ENCODE assay signal across 26 cellular contexts in the genomic region with DNA sequence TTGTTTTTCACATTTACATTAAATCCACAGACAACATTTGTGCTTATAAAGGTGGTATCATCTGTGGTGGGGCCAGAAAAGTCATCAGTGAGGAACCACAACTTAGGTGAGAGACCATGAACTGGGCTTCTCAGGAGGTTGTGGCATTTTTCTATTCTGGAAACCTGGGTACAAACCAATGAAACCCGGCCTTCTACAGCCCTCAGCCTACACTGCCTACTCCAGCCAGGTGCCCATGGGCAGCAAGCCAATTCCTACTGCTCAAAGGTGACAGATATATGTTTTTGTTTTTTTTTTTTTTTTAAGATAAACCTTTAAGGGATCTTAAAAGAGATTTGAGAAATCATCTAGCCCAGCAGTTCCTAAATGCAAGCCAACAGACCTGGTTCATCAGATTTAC.
"Had no signal": no experiment of that assay in that cellular context is flagged by ENCODE, and none has a peak within 500 bp of the region (broad histone marks: within the 10 kb centered on the region; RNA-seq: fewer than 3 reads in every experiment).

No MANE protein-coding gene starts in this region.

- H3K4me3 Mint-ChIP-seq: naive thymus-derived CD4-positive, alpha-beta T cell; natural killer cell treated with Interleukin-12 subunit alpha and Interleukin-12 subunit beta and Interleukin-15 and Interleukin-18, amount 100 ng/mL, for 72 hours; stimulated activated effector memory CD8-positive, alpha-beta T cell treated with anti-CD3 and anti-CD28 coated beads, Interleukin-12 subunit alpha, Interleukin-12 subunit beta, amount 100 ng/mL, for 72 hours; stimulated activated naive CD8-positive, alpha-beta T cell treated with anti-CD3 and anti-CD28 coated beads, Interleukin-15, amount 100 ng/mL, for 72 hours had no signal

- H3K9me3 Mint-ChIP-seq: naive thymus-derived CD4-positive, alpha-beta T cell; natural killer cell treated with Interleukin-12 subunit alpha and Interleukin-12 subunit beta and Interleukin-15 and Interleukin-18, amount 100 ng/mL, for 72 hours; stimulated activated effector memory CD8-positive, alpha-beta T cell treated with anti-CD3 and anti-CD28 coated beads, Interleukin-12 subunit alpha, Interleukin-12 subunit beta, amount 100 ng/mL, for 72 hours; stimulated activated naive CD8-positive, alpha-beta T cell treated with anti-CD3 and anti-CD28 coated beads, Interleukin-15, amount 100 ng/mL, for 72 hours had no signal

- H3K27ac Mint-ChIP-seq: naive thymus-derived CD4-positive, alpha-beta T cell; natural killer cell treated with Interleukin-12 subunit alpha and Interleukin-12 subunit beta and Interleukin-15 and Interleukin-18, amount 100 ng/mL, for 72 hours; stimulated activated naive CD8-positive, alpha-beta T cell treated with anti-CD3 and anti-CD28 coated beads, Interleukin-15, amount 100 ng/mL, for 72 hours had no signal

- H3K4me1 Mint-ChIP-seq: naive thymus-derived CD4-positive, alpha-beta T cell; stimulated activated effector memory CD8-positive, alpha-beta T cell treated with anti-CD3 and anti-CD28 coated beads, Interleukin-12 subunit alpha, Interleukin-12 subunit beta, amount 100 ng/mL, for 72 hours; stimulated activated naive CD8-positive, alpha-beta T cell treated with anti-CD3 and anti-CD28 coated beads, Interleukin-15, amount 100 ng/mL, for 72 hours had no signal

- H3K4me3 ChIP-seq: left ventricle myocardium inferior, lung, mucosa of descending colon, pancreas, prostate gland, skin epidermis, transverse colon, upper lobe of left lung, vagina had no signal

- H3K27ac ChIP-seq: left ventricle myocardium inferior, pancreas, prostate gland, skin epidermis, transverse colon, upper lobe of left lung, vagina had no signal

- H3K9me3 ChIP-seq: left ventricle myocardium inferior, mucosa of descending colon, pancreas, prostate gland, transverse colon, upper lobe of left lung, vagina had no signal

- ATAC-seq: mucosa of descending colon; naive thymus-derived CD4-positive, alpha-beta T cell; natural killer cell treated with Interleukin-12 subunit alpha and Interleukin-12 subunit beta and Interleukin-15 and Interleukin-18, amount 100 ng/mL, for 72 hours; pancreas; right cardiac atrium; sciatic nerve; stimulated activated effector memory CD8-positive, alpha-beta T cell treated with anti-CD3 and anti-CD28 coated beads, Interleukin-12 subunit alpha, Interleukin-12 subunit beta, amount 100 ng/mL, for 72 hours; stimulated activated naive CD8-positive, alpha-beta T cell treated with anti-CD3 and anti-CD28 coated beads, Interleukin-15, amount 100 ng/mL, for 72 hours had no signal

- DNase-seq: islet precursor cell; left ventricle myocardium inferior; mesendoderm; midbrain; mucosa of descending colon; naive thymus-derived CD4-positive, alpha-beta T cell; nucleus accumbens; posterior cingulate gyrus; retina; right cardiac atrium; stimulated activated CD4-positive, alpha-beta T cell treated with anti-CD3 and anti-CD28 coated beads, Interleukin-12 subunit alpha, Interleukin-12 subunit beta, amount 100 ng/mL, for 4 hours; stimulated activated CD4-positive, alpha-beta T cell treated with anti-CD3 and anti-CD28 coated beads, Interleukin-15, amount 100 ng/mL, for 24 hours; stimulated activated CD4-positive, alpha-beta T cell treated with anti-CD3 and anti-CD28 coated beads, Interleukin-2, amount 100 ng/mL, for 24 hours; stimulated activated CD4-positive, alpha-beta T cell treated with anti-CD3 and anti-CD28 coated beads, Interleukin-4, amount 100 ng/mL, for 24 hours; stimulated activated naive CD4-positive, alpha-beta T cell treated with Interleukin-2 at 50 U/mL for 16 hours; stimulated activated naive CD8-positive, alpha-beta T cell treated with anti-CD3 and anti-CD28 coated beads, Interleukin-15, amount 100 ng/mL, for 72 hours; transverse colon; upper lobe of left lung had no signal

- H3K4me1 ChIP-seq: left ventricle myocardium inferior, pancreas, prostate gland, transverse colon, upper lobe of left lung, vagina had no signal

- H3K36me3 ChIP-seq: prostate gland had no signal

- H3K27me3 ChIP-seq: pancreas, transverse colon, upper lobe of left lung, vagina had no signal

- H3K27me3 Mint-ChIP-seq: naive thymus-derived CD4-positive, alpha-beta T cell; natural killer cell treated with Interleukin-12 subunit alpha and Interleukin-12 subunit beta and Interleukin-15 and Interleukin-18, amount 100 ng/mL, for 72 hours; stimulated activated naive CD8-positive, alpha-beta T cell treated with anti-CD3 and anti-CD28 coated beads, Interleukin-15, amount 100 ng/mL, for 72 hours had no signal
